ENCODE assay signal across 20 cellular contexts in genomic region chr6:145890422-145890821, GRCh38.
DNase-seq lines count a peak whose midpoint lies in the region; ATAC-seq, FAIRE-seq and TF ChIP-seq lines count a peak whose summit lies in the region.
"Had no signal": no experiment of that assay in that cellular context is flagged by ENCODE, and none has a peak within 500 bp of the region (broad histone marks: within the 10 kb centered on the region; RNA-seq: fewer than 3 reads in every experiment).

No MANE protein-coding gene starts in this region.

- TF ChIP-seq POLR2A in GM12878 (IDR thresholded peaks at IDR 0.05; ENCODE audit: low read depth, low read length): no peak

- H3K9me3 ChIP-seq in GM23248 (ENCODE audit: low read depth): no peaks in the 10 kb centered on the region
- H3K9me3 ChIP-seq in GM12878 (replicated peaks; ENCODE audit: control insufficient read depth, insufficient read depth, low read length): no peaks in the 10 kb centered on the region
- H3K9me3 ChIP-seq in osteoblast (ENCODE audit: low read depth, low read length): no peaks in the 10 kb centered on the region
- no peaks in the 10 kb centered on the region for H3K9me3 ChIP-seq in HAP-1
- H3K9me3 ChIP-seq in mucosa of descending colon: no peaks in the 10 kb centered on the region
- H3K9me3 ChIP-seq: BLaER1, Caco-2 had no signal

- no peak overlapping the region for H3K4me3 ChIP-seq in GM23248
- H3K4me3 ChIP-seq in GM12878: no peak overlapping the region
- H3K4me3 ChIP-seq in osteoblast (ENCODE audit: insufficient read depth, low read length): no peak overlapping the region
- no peak overlapping the region for H3K4me3 ChIP-seq in HAP-1
- no peak overlapping the region for H3K4me3 ChIP-seq in mucosa of descending colon
- H3K4me3 ChIP-seq: BLaER1 had no signal

- H2AFZ ChIP-seq in GM23248: no peak overlapping the region
- H2AFZ ChIP-seq in GM12878 (ENCODE audit: control insufficient read depth, low read depth, low read length): no peak overlapping the region
- H2AFZ ChIP-seq in osteoblast (ENCODE audit: low read length): no peak overlapping the region

- CTCF ChIA-PET in GM12878 (lab: Yijun Ruan, JAX): interaction anchor here (1.1 kb wide), 1 partner anchor 130 kb away, joined by 3 read pairs; no protein-coding TSS in a partner anchor

- peaks cover 24% of the 10 kb centered on the region for H3F3A ChIP-seq in GM23248 (ENCODE audit: insufficient read depth)

- intact Hi-C loops in GM12878 (cut with micrococcal nuclease; ENCODE audit: unreplicated experiment): no loop called here
- intact Hi-C loops in mucosa of descending colon (cut with DNase I, micrococcal nuclease): no loop called here
- intact Hi-C loops in Right ventricle myocardium inferior (cut with DNase I): no loop called here

- POLR2A ChIA-PET in GM12878 (lab: Charles Lee): no interaction called here

- TSS peak; percentile 32 for BruUV-seq in GM12878 (replicated peaks; lab: Mats Ljungman, UMichigan)

- no peaks in the 10 kb centered on the region for H3K9me2 ChIP-seq in GM23248 (ENCODE audit: insufficient read depth)

- 0 out of 2 replicates have a peak overlapping the region, but pooled peaks have one; percentile 79 for H3K27ac ChIP-seq in GM23248
- no peak overlapping the region for H3K27ac ChIP-seq in GM12878 (ENCODE audit: control insufficient read depth, insufficient read depth)
- H3K27ac ChIP-seq in osteoblast (ENCODE audit: low read depth, low read length): peak overlapping the region; percentile 84
- H3K27ac ChIP-seq: 22Rv1, BLaER1, C4-2B had no signal

- H3K36me3 ChIP-seq in GM23248 (ENCODE audit: low read depth): peaks cover 24% of the 10 kb centered on the region; the same call in 1 of the 2 replicates
- H3K36me3 ChIP-seq in GM12878 (ENCODE audit: control insufficient read depth in 2 of 2, insufficient read depth in 2 of 2, low read length in 1 of 2): no peaks in the 10 kb centered on the region
- peaks cover 5% of the 10 kb centered on the region for H3K36me3 ChIP-seq in osteoblast (ENCODE audit: insufficient read depth, low read length)
- H3K36me3 ChIP-seq in HAP-1 (replicated peaks): peaks cover 5% of the 10 kb centered on the region; the same call in 1 of the 2 replicates
- no peaks in the 10 kb centered on the region for H3K36me3 ChIP-seq in mucosa of descending colon (ENCODE audit: low read depth)

- H3K4me2 ChIP-seq in GM23248 (ENCODE audit: unreplicated experiment) (no peak overlapping the region), GM12878 (ENCODE audit: control insufficient read depth, insufficient read depth) (no peak overlapping the region), osteoblast (ENCODE audit: insufficient read depth, low read length) (no peak overlapping the region)
- H3K4me2 ChIP-seq: BLaER1 had no signal

- TF ChIP-seq RAD21 in GM12878 (IDR thresholded peaks at IDR 0.05; ENCODE audit: insufficient read depth, low read depth, low read length): no peak

- H3K79me2 ChIP-seq in GM23248 (ENCODE audit: insufficient read depth): no peaks in the 10 kb centered on the region
- H3K79me2 ChIP-seq in GM12878 (ENCODE audit: control insufficient read depth, insufficient read depth, low read length): no peaks in the 10 kb centered on the region
- H3K79me2 ChIP-seq in osteoblast (ENCODE audit: insufficient read depth, low read length): no peaks in the 10 kb centered on the region

- ATAC-seq in GM12878 (no peak), left lobe of liver (peak; percentile 51), mucosa of descending colon (no peak), Right ventricle myocardium inferior (no peak)
- ATAC-seq: CD8-positive, alpha-beta T cell; HCT116 had no signal

- TF ChIP-seq CTCF in GM12878 (IDR thresholded peaks at IDR 0.05 in 2 of 3, conservative IDR thresholded peaks at IDR 0.05 in 1 of 3; ENCODE audit: control insufficient read depth in 2 of 3, extremely low read depth in 1 of 3, insufficient read depth in 1 of 3, low read depth in 3 of 3, low read length in 3 of 3): no peak
- no peak for TF ChIP-seq CTCF in osteoblast (IDR thresholded peaks at IDR 0.05; ENCODE audit: extremely low read depth, low read depth, low read length)
- TF ChIP-seq CTCF in mucosa of descending colon (IDR thresholded peaks at IDR 0.05): no peak

- SMC1A ChIA-PET in GM12878 (lab: Charles Lee; ENCODE audit: uncharacterized antibody, unreplicated experiment): no interaction called here

- no peak overlapping the region for H3K9ac ChIP-seq in GM23248
- no peak overlapping the region for H3K9ac ChIP-seq in GM12878 (ENCODE audit: control insufficient read depth, insufficient read depth, low read length)
- H3K9ac ChIP-seq: BLaER1 had no signal

- WGBS in GM23248 (ENCODE audit: low coverage in 1 of 2, low lambda C conversion rate in 2 of 2, missing lambda C conversion rate in 2 of 2), 2 experiments: 100% methylated on average over 1 of the region's 1 CpG
- 100% methylated on average over 1 of the region's 1 CpG for WGBS in GM12878 (ENCODE audit: insufficient coverage, insufficient replicate concordance, low lambda C conversion rate, missing lambda C conversion rate)

- H3K27me3 ChIP-seq in GM23248 (replicated peaks; ENCODE audit: insufficient read depth): no peaks in the 10 kb centered on the region
- no peaks in the 10 kb centered on the region for H3K27me3 ChIP-seq in GM12878 (replicated peaks in 1 of 2; ENCODE audit: control insufficient read depth in 2 of 2, insufficient read depth in 2 of 2, low read length in 1 of 2)
- H3K27me3 ChIP-seq in osteoblast (ENCODE audit: insufficient read depth, low read length): no peaks in the 10 kb centered on the region
- H3K27me3 ChIP-seq in HAP-1 (ENCODE audit: low read depth): no peaks in the 10 kb centered on the region
- H3K27me3 ChIP-seq: BLaER1 had no signal

- no peak for DNase-seq in GM23248
- DNase-seq in GM12878 (ENCODE audit: low read depth, low spot score): no peak
- no peak for DNase-seq in left lobe of liver (ENCODE audit: low spot score)
- no peak for DNase-seq in osteoblast (ENCODE audit: insufficient read length, low spot score, missing footprints)
- DNase-seq in HAP-1 (ENCODE audit: low spot score in 2 of 2): no peak
- DNase-seq in mucosa of descending colon: no peak
- DNase-seq in Right ventricle myocardium inferior (ENCODE audit: missing footprints): no peak
- DNase-seq: Caco-2; CD4-positive, CD25-positive, alpha-beta regulatory T cell; CD8-positive, alpha-beta T cell; DMS153; DND-41; H7 had no signal

- RAD21 ChIA-PET in GM12878 (lab: Charles Lee; ENCODE audit: unreplicated experiment): interaction anchor here (0.8 kb wide), 1 partner anchor 155 kb away, joined by 3 read pairs; the partner anchor contains the start of gene EPM2A

- in situ Hi-C loops in GM23248 (cut with MboI) (no loop called here), GM12878 (cut with MboI) (no loop called here), HAP-1 (cut with MboI; ENCODE audit: low sequenced_read_pairs) (no loop called here)

- no peak for TF ChIP-seq EP300 in GM12878 (IDR thresholded peaks at IDR 0.05; ENCODE audit: borderline replicate concordance in 1 of 2, control insufficient read depth in 1 of 2, low read depth in 2 of 2, low read length in 2 of 2)

- H3K4me1 ChIP-seq in GM23248 (ENCODE audit: insufficient read depth) (peaks cover 24% of the 10 kb centered on the region), GM12878 (ENCODE audit: control insufficient read depth, insufficient read depth, low read length) (no peaks in the 10 kb centered on the region), osteoblast (ENCODE audit: insufficient read depth, low read length) (peaks cover 25% of the 10 kb centered on the region), HAP-1 (no peaks in the 10 kb centered on the region), mucosa of descending colon (ENCODE audit: low read depth) (no peaks in the 10 kb centered on the region)
- H3K4me1 ChIP-seq: BLaER1 had no signal

- no peak for FAIRE-seq in GM12878 (lab: Jason Lieb, UNC)
- FAIRE-seq: A204.1, G401.6, H1 had no signal

- no peaks in the 10 kb centered on the region for H4K20me1 ChIP-seq in GM23248 (ENCODE audit: insufficient read depth)
- H4K20me1 ChIP-seq in GM12878 (ENCODE audit: control insufficient read depth, insufficient read depth): no peaks in the 10 kb centered on the region
- no peaks in the 10 kb centered on the region for H4K20me1 ChIP-seq in osteoblast (ENCODE audit: insufficient read depth, low read length)
- H4K20me1 ChIP-seq: BLaER1 had no signal

TF ChIP-seq in GM12878, 131 proteins besides CTCF, POLR2A, EP300 and RAD21 (continues in another document):
- TF ChIP-seq HDGF (IDR thresholded peaks at IDR 0.05): no peak
- TF ChIP-seq SMAD1 (IDR thresholded peaks at IDR 0.05; ENCODE audit: low read depth, partially characterized antibody): no peak
- TF ChIP-seq NFIC (IDR thresholded peaks at IDR 0.05; ENCODE audit: low read depth, low read length): no peak
- no peak for TF ChIP-seq BACH1 (IDR thresholded peaks at IDR 0.05; ENCODE audit: borderline replicate concordance)
- no peak for TF ChIP-seq KDM1A (IDR thresholded peaks at IDR 0.05; ENCODE audit: borderline replicate concordance)
- TF ChIP-seq, protein P1, sequence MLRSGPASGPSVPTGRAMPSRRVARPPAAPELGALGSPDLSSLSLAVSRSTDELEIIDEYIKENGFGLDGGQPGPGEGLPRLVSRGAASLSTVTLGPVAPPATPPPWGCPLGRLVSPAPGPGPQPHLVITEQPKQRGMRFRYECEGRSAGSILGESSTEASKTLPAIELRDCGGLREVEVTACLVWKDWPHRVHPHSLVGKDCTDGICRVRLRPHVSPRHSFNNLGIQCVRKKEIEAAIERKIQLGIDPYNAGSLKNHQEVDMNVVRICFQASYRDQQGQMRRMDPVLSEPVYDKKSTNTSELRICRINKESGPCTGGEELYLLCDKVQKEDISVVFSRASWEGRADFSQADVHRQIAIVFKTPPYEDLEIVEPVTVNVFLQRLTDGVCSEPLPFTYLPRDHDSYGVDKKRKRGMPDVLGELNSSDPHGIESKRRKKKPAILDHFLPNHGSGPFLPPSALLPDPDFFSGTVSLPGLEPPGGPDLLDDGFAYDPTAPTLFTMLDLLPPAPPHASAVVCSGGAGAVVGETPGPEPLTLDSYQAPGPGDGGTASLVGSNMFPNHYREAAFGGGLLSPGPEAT (IDR thresholded peaks at IDR 0.05; ENCODE audit: low read depth): no peak
- TF ChIP-seq STAT3 (IDR thresholded peaks at IDR 0.05; ENCODE audit: low read depth, low read length): no peak
- no peak for TF ChIP-seq NR2C2 (IDR thresholded peaks at IDR 0.05; ENCODE audit: borderline replicate concordance, control insufficient read depth, insufficient read length, low read depth)
